ENCODE assay signal across 9 cellular contexts in genomic region chr2:74390601-74391000, GRCh38. TPM values are rescaled to one million over a fixed set of nuclear protein-coding genes. Genes with fewer than 3 reads are reported as not detected.
DNase-seq lines count a peak whose midpoint lies in the region; ATAC-seq, FAIRE-seq and TF ChIP-seq lines count a peak whose summit lies in the region.
"Had no signal": no experiment of that assay in that cellular context is flagged by ENCODE, and none has a peak within 500 bp of the region (broad histone marks: within the 10 kb centered on the region; RNA-seq: fewer than 3 reads in every experiment).

No MANE protein-coding gene starts in this region.

- H3K27me3 ChIP-seq in keratinocyte (ENCODE audit: control insufficient read depth, extremely low read depth, insufficient read depth, low read length), result no peaks in the 10 kb centered on the region
- H3K27me3 ChIP-seq in testis, result no peaks in the 10 kb centered on the region

- H3K27me3 Mint-ChIP-seq in activated CD4-positive, alpha-beta T cell treated with anti-CD3 and anti-CD28 coated beads, Interleukin-2, amount 10 ng/mL, durations not matched to agents 7 days and 5 days, result peaks cover 8% of the 10 kb centered on the region
- peaks cover 4% of the 10 kb centered on the region for H3K27me3 Mint-ChIP-seq in activated T-helper 17 cell treated with anti-CD3 and anti-CD28 coated beads, Interleukin-2, amount 50 U/mL, for 72 hours

- H4K20me1 ChIP-seq in keratinocyte (ENCODE audit: control insufficient read depth, extremely low read depth, insufficient read depth, low read length), result peaks cover 7% of the 10 kb centered on the region

- H3K4me3 ChIP-seq in keratinocyte (ENCODE audit: control insufficient read depth in 2 of 3, extremely low read depth in 1 of 3, insufficient read depth in 2 of 3, low read depth in 1 of 3, low read length in 3 of 3) (peak overlapping the region; percentile 70 to 83 (median 73)), testis (peak overlapping the region; percentile 95 to 98)

- no peak overlapping the region for H2AFZ ChIP-seq in keratinocyte (ENCODE audit: control insufficient read depth, low read length)

- CTCF ChIA-PET in activated CD4-positive, alpha-beta T cell treated with anti-CD3 and anti-CD28 coated beads, Interleukin-2, amount 10 ng/mL, durations not matched to agents 7 days and 5 days (lab: Charles Lee), result interaction anchor here (0.6 to 2.7 kb wide), 13 partner anchors 8 to 563 kb away, joined by 3 to 13 read pairs (median 6); partner anchors contain the start of genes C2orf81, DCTN1, INO80B and TTC31

- H3K27ac Mint-ChIP-seq in activated CD4-positive, alpha-beta T cell treated with anti-CD3 and anti-CD28 coated beads, Interleukin-2, amount 10 ng/mL, durations not matched to agents 7 days and 5 days, result peak overlapping the region; percentile 32
- H3K27ac Mint-ChIP-seq in activated T-helper 17 cell treated with anti-CD3 and anti-CD28 coated beads, Interleukin-2, amount 50 U/mL, for 72 hours, result peak overlapping the region; percentile 97

- H3K36me3 ChIP-seq in keratinocyte (ENCODE audit: control insufficient read depth in 2 of 2, extremely low read depth in 1 of 2, insufficient read depth in 2 of 2, low read length in 2 of 2), result peaks cover 0 to 6% of the 10 kb centered on the region in 2 experiments
- no peaks in the 10 kb centered on the region for H3K36me3 ChIP-seq in testis (ENCODE audit: low read depth, missing control alignments)

- FAIRE-seq in keratinocyte (lab: Jason Lieb, UNC), result no peak

- dilution Hi-C loops in keratinocyte (cut with MboI; ENCODE audit: extremely low pct_ligation_motif_present, low sequenced_read_pairs), result no loop called here

- no peaks in the 10 kb centered on the region for H3K9me1 ChIP-seq in keratinocyte (ENCODE audit: control insufficient read depth, extremely low read depth, insufficient read depth, low read length)

- peak overlapping the region; percentile 93 for H3K4me2 ChIP-seq in keratinocyte (ENCODE audit: control insufficient read depth, extremely low read depth, insufficient read depth, low read depth, low read length)

- H3K9me3 Mint-ChIP-seq in activated CD4-positive, alpha-beta T cell treated with anti-CD3 and anti-CD28 coated beads, Interleukin-2, amount 10 ng/mL, durations not matched to agents 7 days and 5 days, result no peaks in the 10 kb centered on the region
- H3K9me3 Mint-ChIP-seq in activated T-helper 17 cell treated with anti-CD3 and anti-CD28 coated beads, Interleukin-2, amount 50 U/mL, for 72 hours, result no peaks in the 10 kb centered on the region

- DNase-seq in activated CD4-positive, alpha-beta T cell treated with anti-CD3 and anti-CD28 coated beads, Interleukin-2, amount 10 ng/mL, durations not matched to agents 7 days and 5 days, result no peak
- no peak for DNase-seq in activated CD4-positive, alpha-beta T cell treated with anti-CD3 and anti-CD28 coated beads for 1 hour
- DNase-seq in keratinocyte (ENCODE audit: low read depth, low spot score), result no peak
- no peak for DNase-seq in testis
- no peak for DNase-seq in NOMO-1 treated with DMSO at 0.1 percent for 48 hours (lab: John Stamatoyannopoulos, UW; ENCODE audit: unreplicated experiment)
- DNase-seq in NCI-H526 (lab: John Stamatoyannopoulos, UW), result no peak
- DNase-seq: NCI-H1092 treated with DMSO at 0.1 percent for 48 hours had no signal

- H3K9me3 ChIP-seq in keratinocyte (ENCODE audit: control insufficient read depth, low read depth, low read length), result no peaks in the 10 kb centered on the region
- no peaks in the 10 kb centered on the region for H3K9me3 ChIP-seq in testis

- TF ChIP-seq CTCF in keratinocyte (optimal IDR thresholded peaks at IDR 0.05 in 1 of 3, IDR thresholded peaks at IDR 0.05 in 1 of 3, conservative IDR thresholded peaks at IDR 0.05 in 1 of 3; ENCODE audit: extremely low read depth in 1 of 3, insufficient read depth in 2 of 3, low read length in 3 of 3) (no peak), testis (IDR thresholded peaks at IDR 0.05) (no peak)

- H3K27ac ChIP-seq in keratinocyte (ENCODE audit: control insufficient read depth, insufficient read depth, low read length) (no peak overlapping the region), testis (no peak overlapping the region)

- H3K4me1 Mint-ChIP-seq in activated CD4-positive, alpha-beta T cell treated with anti-CD3 and anti-CD28 coated beads, Interleukin-2, amount 10 ng/mL, durations not matched to agents 7 days and 5 days, result peaks cover 9% of the 10 kb centered on the region
- H3K4me1 Mint-ChIP-seq in activated T-helper 17 cell treated with anti-CD3 and anti-CD28 coated beads, Interleukin-2, amount 50 U/mL, for 72 hours, result no peaks in the 10 kb centered on the region

- ATAC-seq in activated T-helper 17 cell treated with anti-CD3 and anti-CD28 coated beads, Interleukin-2, amount 50 U/mL, for 72 hours (replicated peaks), result no peak
- no peak for ATAC-seq in HG03025 (IDR thresholded peaks at IDR 0.05; ENCODE audit: low FRiP score, unreplicated experiment)

- POLR2A ChIA-PET in activated CD4-positive, alpha-beta T cell treated with anti-CD3 and anti-CD28 coated beads, Interleukin-2, amount 10 ng/mL, durations not matched to agents 7 days and 5 days (lab: Charles Lee), result interaction anchor here (0.7 kb wide), 1 partner anchor 139 kb away, joined by 5 read pairs; the partner anchor contains the start of genes AUP1 and HTRA2

- H3K79me2 ChIP-seq in keratinocyte (ENCODE audit: control insufficient read depth, insufficient read depth, low read length), result peaks cover 59% of the 10 kb centered on the region

- no peak for TF ChIP-seq POLR2A in testis (IDR thresholded peaks at IDR 0.05)

- intact Hi-C loops in testis (cut with DNase I; ENCODE audit: low total_unique reads), result no loop called here

- H3K4me3 Mint-ChIP-seq in activated CD4-positive, alpha-beta T cell treated with anti-CD3 and anti-CD28 coated beads, Interleukin-2, amount 10 ng/mL, durations not matched to agents 7 days and 5 days, result peak overlapping the region; percentile 92
- H3K4me3 Mint-ChIP-seq in activated T-helper 17 cell treated with anti-CD3 and anti-CD28 coated beads, Interleukin-2, amount 50 U/mL, for 72 hours, result no peak overlapping the region

- 21 to 25% methylated on average over 5 of the region's 5 CpGs for WGBS in testis, 2 donors

- H3K36me3 Mint-ChIP-seq in activated CD4-positive, alpha-beta T cell treated with anti-CD3 and anti-CD28 coated beads, Interleukin-2, amount 10 ng/mL, durations not matched to agents 7 days and 5 days (ENCODE audit: low read depth), result no peaks in the 10 kb centered on the region
- H3K36me3 Mint-ChIP-seq in activated T-helper 17 cell treated with anti-CD3 and anti-CD28 coated beads, Interleukin-2, amount 50 U/mL, for 72 hours (ENCODE audit: low read depth), result no peaks in the 10 kb centered on the region

- H3K4me1 ChIP-seq in keratinocyte (ENCODE audit: control insufficient read depth, extremely low read depth, insufficient read depth, low read length) (peaks cover 16% of the 10 kb centered on the region), testis (peaks cover 15% of the 10 kb centered on the region)

- H3K9ac ChIP-seq in keratinocyte (ENCODE audit: control insufficient read depth, extremely low read depth, insufficient read depth, low read length), result peak overlapping the region; percentile 97

RNA-seq across cellular contexts. Expression of gene DCTN1, which starts 10.5 kb away (rescaled TPM):
- 100 to 1,000 TPM; 106 to 132 TPM for total RNA-seq in activated CD4-positive, alpha-beta T cell treated with anti-CD3 and anti-CD28 coated beads, Interleukin-2, amount 10 ng/mL, durations not matched to agents 7 days and 5 days
- 100 to 1,000 TPM in 1 of 2 donors, 10 to 100 TPM in 1; 84.0 to 108 TPM for total RNA-seq in activated T-helper 17 cell treated with anti-CD3 and anti-CD28 coated beads, Interleukin-2, amount 50 U/mL, for 72 hours
- polyA plus RNA-seq in keratinocyte (110 to 137 TPM (median 119 TPM) in 3 replicates), testis (ENCODE audit: insufficient read depth, low read depth, low replicate concordance) (277 TPM)
- 162 TPM for polyA plus RNA-seq in keratinocyte (2011; ENCODE audit: low read depth)
- polyA plus RNA-seq in keratinocyte (2011; cell fraction: cytosol; rRNA removed), result 91.3 and 130 TPM in 2 replicates
- 171 and 192 TPM in 2 replicates for polyA plus RNA-seq in keratinocyte (2011; cell fraction: nucleus; rRNA removed)
- 72.4 and 183 TPM in 2 replicates for polyA plus RNA-seq in keratinocyte (2012; ENCODE audit: low replicate concordance)
- polyA minus RNA-seq in keratinocyte, result 237 to 511 TPM (median 326 TPM) in 3 replicates
- 172 TPM for polyA minus RNA-seq in keratinocyte (2011; cell fraction: cytosol; rRNA and poly(A)+ RNA removed)
- polyA minus RNA-seq in keratinocyte (2011; cell fraction: nucleus; rRNA and poly(A)+ RNA removed), result 132 and 192 TPM in 2 replicates
- total RNA-seq in testis, result 100 to 1,000 TPM; 321 to 403 TPM

RNA-seq across cellular contexts. Expression of gene C2orf81, which starts 30.8 kb away (rescaled TPM):
- total RNA-seq in activated CD4-positive, alpha-beta T cell treated with anti-CD3 and anti-CD28 coated beads, Interleukin-2, amount 10 ng/mL, durations not matched to agents 7 days and 5 days, result 1 to 10 TPM; 3.0 to 3.3 TPM
- total RNA-seq in activated T-helper 17 cell treated with anti-CD3 and anti-CD28 coated beads, Interleukin-2, amount 50 U/mL, for 72 hours, result 1 to 10 TPM; 2.3 to 9.7 TPM
- polyA plus RNA-seq in keratinocyte (0.58 to 1.5 TPM (median 0.89 TPM) in 3 replicates), testis (ENCODE audit: insufficient read depth, low read depth, low replicate concordance) (23.1 TPM)
- polyA plus RNA-seq in keratinocyte (2011; ENCODE audit: low read depth), result 0.59 TPM
- polyA plus RNA-seq in keratinocyte (2011; cell fraction: cytosol; rRNA removed), result 1.0 and 1.4 TPM in 2 replicates
- polyA plus RNA-seq in keratinocyte (2011; cell fraction: nucleus; rRNA removed), result 2.4 and 4.2 TPM in 2 replicates
- 1.7 and 2.6 TPM in 2 replicates for polyA plus RNA-seq in keratinocyte (2012; ENCODE audit: low replicate concordance)
- polyA minus RNA-seq in keratinocyte, result 0.96 to 5.1 TPM (median 1.4 TPM) in 3 replicates
- polyA minus RNA-seq in keratinocyte (2011; cell fraction: cytosol; rRNA and poly(A)+ RNA removed), result 4.4 TPM
- polyA minus RNA-seq in keratinocyte (2011; cell fraction: nucleus; rRNA and poly(A)+ RNA removed), result 1.3 and 2.4 TPM in 2 replicates
- total RNA-seq in testis, result 10 to 100 TPM; 10.4 to 15.7 TPM

RNA-seq across cellular contexts. Expression of gene WDR54, which starts 30.9 kb away (rescaled TPM):
- 10 to 100 TPM; 71.3 to 80.7 TPM for total RNA-seq in activated CD4-positive, alpha-beta T cell treated with anti-CD3 and anti-CD28 coated beads, Interleukin-2, amount 10 ng/mL, durations not matched to agents 7 days and 5 days
- 100 to 1,000 TPM in 1 of 2 donors, 10 to 100 TPM in 1; 85.8 to 194 TPM for total RNA-seq in activated T-helper 17 cell treated with anti-CD3 and anti-CD28 coated beads, Interleukin-2, amount 50 U/mL, for 72 hours
- polyA plus RNA-seq in keratinocyte (35.2 to 54.6 TPM (median 35.2 TPM) in 3 replicates), testis (ENCODE audit: insufficient read depth, low read depth, low replicate concordance) (90.6 TPM)
- polyA plus RNA-seq in keratinocyte (2011; ENCODE audit: low read depth), result 11.0 TPM
- polyA plus RNA-seq in keratinocyte (2011; cell fraction: cytosol; rRNA removed), result 23.6 and 40.3 TPM in 2 replicates
- polyA plus RNA-seq in keratinocyte (2011; cell fraction: nucleus; rRNA removed), result 28.2 and 31.5 TPM in 2 replicates
- 26.2 and 58.3 TPM in 2 replicates for polyA plus RNA-seq in keratinocyte (2012; ENCODE audit: low replicate concordance)
- polyA minus RNA-seq in keratinocyte, result 61.6 to 77.0 TPM (median 66.9 TPM) in 3 replicates
- 52.6 TPM for polyA minus RNA-seq in keratinocyte (2011; cell fraction: cytosol; rRNA and poly(A)+ RNA removed)
- polyA minus RNA-seq in keratinocyte (2011; cell fraction: nucleus; rRNA and poly(A)+ RNA removed), result 15.2 and 17.7 TPM in 2 replicates
- total RNA-seq in testis, result 10 to 100 TPM; 27.5 to 31.7 TPM

RNA-seq across cellular contexts. Expression of gene SLC4A5, which starts 47.4 kb away (rescaled TPM):
- 1 to 10 TPM; 3.0 to 4.3 TPM for total RNA-seq in activated CD4-positive, alpha-beta T cell treated with anti-CD3 and anti-CD28 coated beads, Interleukin-2, amount 10 ng/mL, durations not matched to agents 7 days and 5 days
- 1 to 10 TPM; 2.2 to 4.4 TPM for total RNA-seq in activated T-helper 17 cell treated with anti-CD3 and anti-CD28 coated beads, Interleukin-2, amount 50 U/mL, for 72 hours
- polyA plus RNA-seq in keratinocyte (0.08 to 0.45 TPM (median 0.22 TPM) in 3 replicates), testis (ENCODE audit: insufficient read depth, low read depth, low replicate concordance) (40.3 TPM)
- polyA plus RNA-seq in keratinocyte (2011; ENCODE audit: low read depth), result 0.26 TPM
- 0.17 and 0.22 TPM in 2 replicates for polyA plus RNA-seq in keratinocyte (2011; cell fraction: cytosol; rRNA removed)
- polyA plus RNA-seq in keratinocyte (2011; cell fraction: nucleus; rRNA removed), result 1.3 and 1.8 TPM in 2 replicates
- polyA plus RNA-seq in keratinocyte (2012; ENCODE audit: low replicate concordance), result 0.25 and 1.3 TPM in 2 replicates
- polyA minus RNA-seq in keratinocyte, result 0.35 to 1.6 TPM (median 0.43 TPM) in 3 replicates
- not detected for polyA minus RNA-seq in keratinocyte (2011; cell fraction: cytosol; rRNA and poly(A)+ RNA removed)
- 0.53 and 0.93 TPM in 2 replicates for polyA minus RNA-seq in keratinocyte (2011; cell fraction: nucleus; rRNA and poly(A)+ RNA removed)
- 100 to 1,000 TPM; 113 to 188 TPM for total RNA-seq in testis

RNA-seq across cellular contexts. Expression of gene RTKN, which starts 51.1 kb away (rescaled TPM):
- under 1 TPM; 0.62 to 0.82 TPM for total RNA-seq in activated CD4-positive, alpha-beta T cell treated with anti-CD3 and anti-CD28 coated beads, Interleukin-2, amount 10 ng/mL, durations not matched to agents 7 days and 5 days
- 1 to 10 TPM; 1.2 to 3.1 TPM for total RNA-seq in activated T-helper 17 cell treated with anti-CD3 and anti-CD28 coated beads, Interleukin-2, amount 50 U/mL, for 72 hours
- polyA plus RNA-seq in keratinocyte (110 to 180 TPM (median 145 TPM) in 3 replicates), testis (ENCODE audit: insufficient read depth, low read depth, low replicate concordance) (8.8 TPM)
- polyA plus RNA-seq in keratinocyte (2011; ENCODE audit: low read depth), result 32.0 TPM
- 64.6 and 107 TPM in 2 replicates for polyA plus RNA-seq in keratinocyte (2011; cell fraction: cytosol; rRNA removed)
- polyA plus RNA-seq in keratinocyte (2011; cell fraction: nucleus; rRNA removed), result 394 and 410 TPM in 2 replicates
- polyA plus RNA-seq in keratinocyte (2012; ENCODE audit: low replicate concordance), result 69.0 and 143 TPM in 2 replicates
- polyA minus RNA-seq in keratinocyte, result 112 to 129 TPM (median 120 TPM) in 3 replicates
- polyA minus RNA-seq in keratinocyte (2011; cell fraction: cytosol; rRNA and poly(A)+ RNA removed), result 123 TPM
- 125 and 139 TPM in 2 replicates for polyA minus RNA-seq in keratinocyte (2011; cell fraction: nucleus; rRNA and poly(A)+ RNA removed)
- 10 to 100 TPM; 11.1 to 12.8 TPM for total RNA-seq in testis
